8 cellular contexts compared by ENCODE assay signal in the genomic region with DNA sequence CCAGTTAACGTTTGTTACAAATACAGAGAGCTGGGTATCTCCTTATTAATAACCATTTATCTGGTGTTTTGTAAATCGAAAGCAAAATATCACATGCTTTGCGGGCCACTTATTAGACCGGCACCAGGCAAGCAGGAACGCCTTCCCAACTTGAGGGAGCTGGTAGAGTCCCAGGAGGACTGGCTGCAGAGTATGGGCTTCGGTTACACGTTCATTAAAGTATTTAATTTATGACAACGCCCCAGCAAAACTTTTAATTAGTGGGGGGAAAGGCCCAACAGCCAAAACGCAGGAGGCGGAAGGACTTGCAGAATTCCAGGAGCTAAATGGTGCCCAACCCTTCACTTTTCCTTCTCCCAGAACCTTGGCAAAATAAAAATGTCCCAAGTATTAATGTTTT. TPM values are rescaled to one million over a fixed set of nuclear protein-coding genes. Genes with fewer than 3 reads are reported as not detected.
DNase-seq lines count a peak whose midpoint lies in the region; ATAC-seq and TF ChIP-seq lines count a peak whose summit lies in the region.

No MANE protein-coding gene starts in this region.

- WGBS in gastroesophageal sphincter (ENCODE audit: low coverage in 1 of 2), 2 donors: 14 to 19% methylated on average over 8 to 10 of the region's 10 CpGs

- H3K36me3 Mint-ChIP-seq in T-helper 17 cell (ENCODE audit: low read depth): peaks cover 9% of the 10 kb centered on the region

- H3K27ac Mint-ChIP-seq in T-helper 17 cell: peak overlapping the region; percentile 96

- no peak for TF ChIP-seq POLR2A in gastroesophageal sphincter (IDR thresholded peaks at IDR 0.05)
- no peak for TF ChIP-seq POLR2A in erythroblast (IDR thresholded peaks at IDR 0.05; ENCODE audit: low read length)

- DNase-seq in GM12864 (ENCODE audit: low read depth) (no peak), T-helper 17 cell (no peak), erythroblast (lab: John Stamatoyannopoulos, UW) (no peak), NCI-H1092 treated with DMSO at 0.1 percent for 48 hours (lab: John Stamatoyannopoulos, UW) (no peak)

- TF ChIP-seq EP300 in gastroesophageal sphincter (IDR thresholded peaks at IDR 0.05): no peak

- H3K4me1 Mint-ChIP-seq in T-helper 17 cell: peaks cover 58% of the 10 kb centered on the region

- no peaks in the 10 kb centered on the region for H3K27me3 Mint-ChIP-seq in T-helper 17 cell

- no peak for ATAC-seq in T-helper 17 cell
- ATAC-seq in gastroesophageal sphincter: no peak
- no peak for ATAC-seq in GM18867 (IDR thresholded peaks at IDR 0.05; ENCODE audit: unreplicated experiment)
- no peak for ATAC-seq in GM19035 (IDR thresholded peaks at IDR 0.05; ENCODE audit: unreplicated experiment)

- H3K36me3 ChIP-seq in gastroesophageal sphincter: peaks cover 0 to 8% of the 10 kb centered on the region in 2 donors
- peaks cover 72% of the 10 kb centered on the region for H3K36me3 ChIP-seq in skeletal muscle satellite cell (ENCODE audit: insufficient read depth, low read length)

- no peak for TF ChIP-seq CTCF in GM12864 (IDR thresholded peaks at IDR 0.05; ENCODE audit: low read depth, low read length, missing control alignments)
- no peak for TF ChIP-seq CTCF in gastroesophageal sphincter (IDR thresholded peaks at IDR 0.05)

- H3K4me1 ChIP-seq in gastroesophageal sphincter: peaks cover 10 to 63% (median 44%) of the 10 kb centered on the region in 3 donors
- peaks cover 49% of the 10 kb centered on the region for H3K4me1 ChIP-seq in skeletal muscle satellite cell (ENCODE audit: control insufficient read depth, insufficient read depth, low read length)

- no peaks in the 10 kb centered on the region for H3K9me3 ChIP-seq in T-helper 17 cell (ENCODE audit: control insufficient read depth, low read length, poor library complexity, severe bottlenecking)
- H3K9me3 ChIP-seq in gastroesophageal sphincter: no peaks in the 10 kb centered on the region
- no peaks in the 10 kb centered on the region for H3K9me3 ChIP-seq in skeletal muscle satellite cell (replicated peaks; ENCODE audit: low read length)

- no peaks in the 10 kb centered on the region for H3K27me3 ChIP-seq in gastroesophageal sphincter
- H3K27me3 ChIP-seq in skeletal muscle satellite cell (ENCODE audit: control insufficient read depth, insufficient read depth, low read length): no peaks in the 10 kb centered on the region

- H3K4me2 ChIP-seq in skeletal muscle satellite cell (ENCODE audit: low read length): peak overlapping the region; percentile 97

- peak overlapping the region; percentile 95 for H3K4me3 Mint-ChIP-seq in T-helper 17 cell

- H3K9ac ChIP-seq in skeletal muscle satellite cell (ENCODE audit: low read depth, low read length): peak overlapping the region; percentile 95

- H3K4me3 ChIP-seq in GM12864 (ENCODE audit: low read depth, low read length) (peak overlapping the region; percentile 73), gastroesophageal sphincter (peak overlapping the region; percentile 86 to 97), skeletal muscle satellite cell (ENCODE audit: low read length) (peak overlapping the region; percentile 84)

- H3K27ac ChIP-seq in gastroesophageal sphincter: peak overlapping the region in 3 of 4 donors; percentile 93 to 98 (median 94)

RNA-seq across cellular contexts. Expression of a gene that starts 3.7 kb away (rescaled TPM):
- total RNA-seq in T-helper 17 cell (100 to 1,000 TPM; 161 to 181 TPM), gastroesophageal sphincter (10 to 100 TPM; 41.2 to 76.0 (median 55.2) TPM)
- 4.8 and 7.6 TPM in 2 replicates for total RNA-seq in skeletal muscle satellite cell (2012; rRNA removed)
